In genomic region chrX:16712116-16712824, GRCh38 we compare ENCODE assay signal across 8 cellular contexts. TPM values are rescaled to one million over a fixed set of nuclear protein-coding genes. Genes with fewer than 3 reads are reported as not detected.
DNase-seq lines count a peak whose midpoint lies in the region; ATAC-seq and TF ChIP-seq lines count a peak whose summit lies in the region.

Gene CTPS2, minus strand, starts transcription at chrX:16712669. Its CDS starts 9,767 bp downstream, at chrX:16702902.

- DNase-seq in GM03348 (ENCODE audit: low spot score) (peak; percentile 84), Karpas-422 (peak; percentile 83), T-helper 1 cell (peak; percentile 11 to 51 (median 17)), astrocyte of the spinal cord (ENCODE audit: low read depth, low spot score) (peak; percentile 60), hepatic stellate cell (ENCODE audit: low spot score) (peak; percentile 74), retina (peak; percentile 85), NCI-H1048 (lab: John Stamatoyannopoulos, UW) (no peak)

- H3K9me2 ChIP-seq in Karpas-422 (replicated peaks; ENCODE audit: insufficient read depth, low read length): no peaks in the 10 kb centered on the region

- peak within 1 kb of the TSS; percentile 74 for H3K4me2 ChIP-seq in Karpas-422 (ENCODE audit: low read depth, low read length, poor library complexity, severe bottlenecking)

- TF ChIP-seq CTCF in astrocyte of the spinal cord (IDR thresholded peaks at IDR 0.05; ENCODE audit: low read depth, low read length): no peak

- H3K4me3 ChIP-seq in Karpas-422 (ENCODE audit: low read length) (peak within 1 kb of the TSS; percentile 84), astrocyte of the spinal cord (ENCODE audit: low read depth, low read length) (peak within 1 kb of the TSS; percentile 57)

- H3K27me3 ChIP-seq in Karpas-422 (ENCODE audit: low read length): no peaks in the 10 kb centered on the region

- in situ Hi-C loops in astrocyte of the spinal cord (cut with HindIII; ENCODE audit: low sequenced_read_pairs): no loop called here

- H3K79me2 ChIP-seq in Karpas-422 (ENCODE audit: low read length): peaks cover 12% of the 10 kb centered on the region; the same call in 1 of the 2 replicates

- no peaks in the 10 kb centered on the region for H3K9me3 ChIP-seq in Karpas-422 (ENCODE audit: low read length)

- no peaks in the 10 kb centered on the region for H4K20me1 ChIP-seq in Karpas-422 (ENCODE audit: insufficient read depth, low read depth, low read length)

- H3K36me3 ChIP-seq in Karpas-422 (ENCODE audit: insufficient read depth, low read length): no peaks in the 10 kb centered on the region

- H3K4me1 ChIP-seq in Karpas-422 (ENCODE audit: low read length): peaks cover 10% of the 10 kb centered on the region

- peak within 1 kb of the TSS; percentile 83 for H3K9ac ChIP-seq in Karpas-422 (ENCODE audit: low read length)

- peak within 1 kb of the TSS; percentile 43 for H2AFZ ChIP-seq in Karpas-422 (ENCODE audit: low read length)

- peak; percentile 86 for ATAC-seq in GM21737 (IDR thresholded peaks at IDR 0.05; ENCODE audit: unreplicated experiment)

- H3K27ac ChIP-seq in Karpas-422 (ENCODE audit: low read length): peak within 1 kb of the TSS; percentile 62

RNA-seq across cellular contexts. Expression of gene CTPS2, which starts in this region (rescaled TPM):
- 14.3 and 18.9 TPM in 2 replicates for total RNA-seq in Karpas-422 (2014; rRNA removed; shearing (Covaris generic); ENCODE audit: low replicate concordance)
